Comparison of ENCODE assay signal across 24 cellular contexts in genomic region chr11:71170619-71171018, GRCh38.
"Had no signal": no experiment of that assay in that cellular context is flagged by ENCODE, and none has a peak within 500 bp of the region (broad histone marks: within the 10 kb centered on the region; RNA-seq: fewer than 3 reads in every experiment).

No MANE protein-coding gene starts in this region.

- H3K4me2 ChIP-seq: neural progenitor cell had no signal

- H3K9me3 Mint-ChIP-seq: natural killer cell treated with Interleukin-12 subunit alpha and Interleukin-12 subunit beta and Interleukin-15 and Interleukin-18, amount 100 ng/mL, for 72 hours had no signal

- H3K4me3 ChIP-seq: dorsolateral prefrontal cortex, gastrocnemius medialis, heart right ventricle, neural progenitor cell, pancreas, stomach, thoracic aorta, transverse colon had no signal

- H3K4me1 Mint-ChIP-seq: neural progenitor cell had no signal

- H3K4me1 ChIP-seq: gastrocnemius medialis, heart right ventricle, neural progenitor cell, pancreas, stomach, transverse colon had no signal

- H3K27ac ChIP-seq: dorsolateral prefrontal cortex, gastrocnemius medialis, heart right ventricle, neural progenitor cell, pancreas, stomach, thoracic aorta, transverse colon had no signal

- DNase-seq: central memory CD4-positive, alpha-beta T cell; cortex of kidney; dorsolateral prefrontal cortex; effector CD8-positive, alpha-beta T cell; gastrocnemius medialis; heart right ventricle; hypothalamus; left colon; mammary epithelial cell; midbrain; occipital lobe; pancreas; small intestine; stimulated activated CD4-positive, alpha-beta T cell treated with anti-CD3 and anti-CD28 coated beads, Interleukin-12 subunit alpha, Interleukin-12 subunit beta, amount 100 ng/mL, for 4 hours; stimulated activated naive CD4-positive, alpha-beta T cell; stomach; substantia nigra; transverse colon had no signal

- H2AFZ ChIP-seq: neural progenitor cell had no signal

- H3K36me3 ChIP-seq: gastrocnemius medialis, heart right ventricle, neural progenitor cell, pancreas, stomach, thoracic aorta, transverse colon had no signal

- H3K27me3 Mint-ChIP-seq: progenitor cell of endocrine pancreas had no signal

- ATAC-seq: esophagus mucosa, gastrocnemius medialis, heart right ventricle, left colon, pancreas had no signal

- H3K36me3 Mint-ChIP-seq: neural progenitor cell had no signal

- H3K4me3 Mint-ChIP-seq: natural killer cell treated with Interleukin-12 subunit alpha and Interleukin-12 subunit beta and Interleukin-15 and Interleukin-18, amount 100 ng/mL, for 72 hours had no signal

- H3K27me3 ChIP-seq: neural progenitor cell, pancreas, stomach, transverse colon had no signal

- H3K27ac Mint-ChIP-seq: natural killer cell treated with Interleukin-12 subunit alpha and Interleukin-12 subunit beta and Interleukin-15 and Interleukin-18, amount 100 ng/mL, for 72 hours; neural progenitor cell; progenitor cell of endocrine pancreas had no signal

- FAIRE-seq: endometrium, pancreas, small intestine had no signal

- H3K9ac ChIP-seq: neural progenitor cell had no signal

- H3K9me3 ChIP-seq: gastrocnemius medialis, pancreas, thoracic aorta, transverse colon had no signal
